Comparison of ENCODE assay signal across 8 cellular contexts in the genomic region with DNA sequence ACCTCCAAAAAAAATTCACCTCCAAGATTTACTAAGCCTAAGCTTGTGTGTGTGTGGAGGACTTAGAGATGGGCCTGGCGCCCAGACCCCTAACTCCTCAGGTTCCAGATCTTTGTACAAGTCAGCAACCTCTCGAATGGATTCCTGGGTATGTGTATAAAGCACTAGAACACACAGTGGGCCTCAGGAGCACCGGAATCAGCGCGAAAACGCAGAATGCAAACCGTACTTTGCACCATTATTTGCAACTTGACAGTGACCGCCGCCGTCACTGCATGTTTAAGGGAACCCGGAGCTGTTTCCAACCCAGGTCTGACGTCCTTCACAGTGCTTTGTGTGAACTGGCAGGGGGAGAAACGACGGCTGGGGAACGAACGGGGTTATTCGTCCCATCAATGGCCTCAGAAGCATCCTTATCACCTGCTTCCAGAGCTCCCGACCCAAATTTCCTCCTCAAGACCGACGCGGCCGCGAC. TPM values are rescaled to one million over a fixed set of nuclear protein-coding genes. Genes with fewer than 3 reads are reported as not detected.
DNase-seq lines count a peak whose midpoint lies in the region; ATAC-seq and TF ChIP-seq lines count a peak whose summit lies in the region.

No MANE protein-coding gene starts in this region.

- H3K27me3 ChIP-seq in body of pancreas, result no peaks in the 10 kb centered on the region

- H3K4me1 ChIP-seq in body of pancreas, result peaks cover 29% of the 10 kb centered on the region

- no peak for TF ChIP-seq CTCF in body of pancreas (IDR thresholded peaks at IDR 0.05)

- H3K9me3 ChIP-seq in body of pancreas, result peaks cover 0 to 45% (median 0%) of the 10 kb centered on the region in 3 donors

- H3K27ac ChIP-seq in body of pancreas (peak overlapping the region; percentile 86 to 92 (median 90)), substantia nigra (ENCODE audit: low read depth, low read length, poor library complexity, severe bottlenecking) (peak overlapping the region; percentile 89)

- peaks cover 11 to 12% of the 10 kb centered on the region in 2 donors for H3K36me3 ChIP-seq in body of pancreas (replicated peaks in 1 of 2; ENCODE audit: insufficient read depth in 1 of 2, low read depth in 2 of 2)

- no peak for ATAC-seq in body of pancreas

- TF ChIP-seq POLR2A in body of pancreas (IDR thresholded peaks at IDR 0.05), result no peak

- peak overlapping the region; percentile 83 to 91 for H3K4me3 ChIP-seq in body of pancreas

- peak; percentile 8 for DNase-seq in NCI-H1436 (lab: John Stamatoyannopoulos, UW)
- no peak for DNase-seq in NCI-H1436 treated with DMSO at 0.1 percent for 48 hours (lab: John Stamatoyannopoulos, UW)
- DNase-seq in HuH-7 (ENCODE audit: low spot score), result peak; percentile 46
- DNase-seq in body of pancreas, result peak in 1 of 4 donors; percentile 21
- peak; percentile 6 for DNase-seq in kidney tubule cell (ENCODE audit: low spot score)
- peak in 3 of 49 donors; percentile 16 to 48 (median 21) for DNase-seq in substantia nigra (lab: John Stamatoyannopoulos, UW)
- DNase-seq in NCI-H226, result no peak
- no peak for DNase-seq in NOMO-1 treated with dmso at 0.1 percent for 144 hours (lab: John Stamatoyannopoulos, UW; ENCODE audit: unreplicated experiment)

- WGBS in body of pancreas, 2 donors, result 3% methylated on average over 5 to 23 of the region's 23 CpGs

- intact Hi-C loops in body of pancreas (cut with DNase I), result no loop called here

RNA-seq across cellular contexts. Expression of gene ZNF606, which starts 0.7 kb away (rescaled TPM):
- 10 to 100 TPM; 11.7 to 21.4 TPM for total RNA-seq in body of pancreas

RNA-seq across cellular contexts. Expression of gene C19orf18, which starts 27.6 kb away (rescaled TPM):
- 1 to 10 TPM in 1 of 2 donors, not detected in 1; 1.3 TPM for total RNA-seq in body of pancreas

RNA-seq across cellular contexts. Expression of gene ZSCAN1, which starts 31.9 kb away (rescaled TPM):
- not detected for total RNA-seq in body of pancreas

RNA-seq across cellular contexts. Expression of gene ZNF256, which starts 54.4 kb away (rescaled TPM):
- total RNA-seq in body of pancreas, result 1 to 10 TPM; 3.6 to 6.9 TPM

RNA-seq across cellular contexts. Expression of gene ZNF135, which starts 57.1 kb away (rescaled TPM):
- total RNA-seq in body of pancreas, result 1 to 10 TPM; 3.9 to 4.9 TPM

Comparison
In these comparisons a context has a peak if more than half of its experiments do, and no peak if none do; other contexts are left out.
1. DNase-seq: peak in NCI-H1436 (single experiment), HuH-7 (single experiment) and kidney tubule cell (single experiment); none in NCI-H1436 treated with DMSO at 0.1 percent for 48 hours (single experiment), NCI-H226 (single experiment) and NOMO-1 treated with dmso at 0.1 percent for 144 hours (single experiment).